21 cellular contexts compared by ENCODE assay signal in genomic region chr11:18455686-18456372, GRCh38. TPM values are rescaled to one million over a fixed set of nuclear protein-coding genes. Genes with fewer than 3 reads are reported as not detected.
A peak's percentile ranks its signal among the peaks of the same experiment; 100 is the strongest.
DNase-seq lines count a peak whose midpoint lies in the region; ATAC-seq and TF ChIP-seq lines count a peak whose summit lies in the region.
"Had no signal": no experiment of that assay in that cellular context is flagged by ENCODE, and none has a peak within 500 bp of the region (broad histone marks: within the 10 kb centered on the region; RNA-seq: fewer than 3 reads in every experiment).

TSS of gene LDHAL6A (plus strand) at chr11:18455856. CDS start at chr11:18456681, 825 bp downstream.

- H3K9me3 ChIP-seq in OCI-LY3 (ENCODE audit: insufficient read depth, low read length) (no peaks in the 10 kb centered on the region), stomach (no peaks in the 10 kb centered on the region)
- H3K9me3 ChIP-seq: Caco-2, mucosa of descending colon, right lobe of liver had no signal

- H4K5ac ChIP-seq in mesendoderm (ENCODE audit: low read length), result no peak within 1 kb of the TSS

- H3K27ac ChIP-seq in OCI-LY3 (ENCODE audit: low read length) (no peak within 1 kb of the TSS), mesendoderm (ENCODE audit: low read depth, low read length) (no peak within 1 kb of the TSS), stomach (no peak within 1 kb of the TSS)
- H3K27ac ChIP-seq: right lobe of liver had no signal

- peak; percentile 6 for DNase-seq in activated naive CD4-positive, alpha-beta T cell treated with anti-CD3 and anti-CD28 coated beads for 36 hours
- DNase-seq in activated naive CD4-positive, alpha-beta T cell treated with anti-CD3 and anti-CD28 coated beads, Interleukin-2, amount 50 U/mL, for 72 hours (ENCODE audit: low spot score in 2 of 2), result no peak
- no peak for DNase-seq in mesendoderm
- no peak for DNase-seq in stomach
- no peak for DNase-seq in dermis blood vessel endothelial cell
- DNase-seq: activated T-cell treated with anti-CD3 and anti-CD28 coated beads, Interleukin-2, amount 50 U/mL, for 4 hours; aorta; Caco-2; HFFc6; mucosa of descending colon; NCI-H187; NCI-H446 treated with DMSO at 0.1 percent for 48 hours; occipital lobe; right lobe of liver had no signal

- TF ChIP-seq CTCF in OCI-LY3 (IDR thresholded peaks at IDR 0.05; ENCODE audit: low read depth, low read length) (no peak), stomach (IDR thresholded peaks at IDR 0.05) (no peak)

- no peak within 1 kb of the TSS for H3K4ac ChIP-seq in mesendoderm (ENCODE audit: low read depth, low read length)

- no peak for ATAC-seq in activated naive CD4-positive, alpha-beta T cell treated with anti-CD3 and anti-CD28 coated beads, Interleukin-2, amount 50 U/mL, for 72 hours
- peak; percentile 27 for ATAC-seq in stimulated activated memory B cell treated with anti-CD40 and anti-IgM and Interleukin-4, amounts not matched to agents 10 μg/mL and 1 μg/mL and 100 μg/mL, for 72 hours
- ATAC-seq: left lobe of liver, mucosa of descending colon, right lobe of liver had no signal

- H3K36me3 ChIP-seq in OCI-LY3 (replicated peaks; ENCODE audit: low read depth, low read length), result no peaks in the 10 kb centered on the region
- H3K36me3 ChIP-seq in mesendoderm (ENCODE audit: control insufficient read depth, insufficient read depth, low read length), result no peaks in the 10 kb centered on the region
- no peaks in the 10 kb centered on the region for H3K36me3 ChIP-seq in stomach
- H3K36me3 ChIP-seq: right lobe of liver had no signal

- H3K27ac Mint-ChIP-seq in activated naive CD4-positive, alpha-beta T cell treated with anti-CD3 and anti-CD28 coated beads for 36 hours, result no peak within 1 kb of the TSS
- H3K27ac Mint-ChIP-seq in activated naive CD4-positive, alpha-beta T cell treated with anti-CD3 and anti-CD28 coated beads, Interleukin-2, amount 50 U/mL, for 72 hours, result no peak within 1 kb of the TSS
- H3K27ac Mint-ChIP-seq in dendritic cell treated with granulocyte-macrophage colony-stimulating factor and Interleukin-4, amounts not matched to agents 40 ng/mL and 50 ng/mL, for 4 days, result no peak within 1 kb of the TSS
- H3K27ac Mint-ChIP-seq in stimulated activated memory B cell treated with anti-CD40 and anti-IgM and Interleukin-4, amounts not matched to agents 10 μg/mL and 1 μg/mL and 100 μg/mL, for 72 hours, result no peak within 1 kb of the TSS
- H3K27ac Mint-ChIP-seq: HFFc6 had no signal

- no peak within 1 kb of the TSS for H2BK15ac ChIP-seq in mesendoderm (replicated peaks; ENCODE audit: low read depth)

- no peak within 1 kb of the TSS for H3K18ac ChIP-seq in mesendoderm (ENCODE audit: low read length)

- peaks cover 2% of the 10 kb centered on the region for H3K4me1 Mint-ChIP-seq in activated naive CD4-positive, alpha-beta T cell treated with anti-CD3 and anti-CD28 coated beads for 36 hours (ENCODE audit: low read depth)
- no peaks in the 10 kb centered on the region for H3K4me1 Mint-ChIP-seq in dendritic cell treated with granulocyte-macrophage colony-stimulating factor and Interleukin-4, amounts not matched to agents 40 ng/mL and 50 ng/mL, for 4 days (ENCODE audit: low read depth)
- H3K4me1 Mint-ChIP-seq in stimulated activated memory B cell treated with anti-CD40 and anti-IgM and Interleukin-4, amounts not matched to agents 10 μg/mL and 1 μg/mL and 100 μg/mL, for 72 hours, result no peaks in the 10 kb centered on the region

- H3K4me1 ChIP-seq in OCI-LY3 (ENCODE audit: low read length), result 0 out of 2 replicates have a peak, but pooled peaks cover 4% of the 10 kb centered on the region
- H3K4me1 ChIP-seq in mesendoderm (ENCODE audit: control insufficient read depth, low read depth, low read length), result no peaks in the 10 kb centered on the region
- peaks cover 0 to 8% (median 2%) of the 10 kb centered on the region in 4 donors for H3K4me1 ChIP-seq in stomach
- H3K4me1 ChIP-seq: right lobe of liver had no signal

- WGBS in mesendoderm (ENCODE audit: extremely low coverage, insufficient coverage, low lambda C conversion rate), result no CpG with 5 or more reads among the region's 47 CpGs
- 48 to 79% (median 68%) methylated on average over 28 to 47 of the region's 47 CpGs for WGBS in stomach, 5 donors

- H3K36me3 Mint-ChIP-seq in activated naive CD4-positive, alpha-beta T cell treated with anti-CD3 and anti-CD28 coated beads for 36 hours (ENCODE audit: low read depth), result no peaks in the 10 kb centered on the region
- peaks cover 0 to 5% of the 10 kb centered on the region in 2 donors for H3K36me3 Mint-ChIP-seq in activated naive CD4-positive, alpha-beta T cell treated with anti-CD3 and anti-CD28 coated beads, Interleukin-2, amount 50 U/mL, for 72 hours
- H3K36me3 Mint-ChIP-seq in dendritic cell treated with granulocyte-macrophage colony-stimulating factor and Interleukin-4, amounts not matched to agents 40 ng/mL and 50 ng/mL, for 4 days (ENCODE audit: low read depth), result no peaks in the 10 kb centered on the region
- H3K36me3 Mint-ChIP-seq in stimulated activated memory B cell treated with anti-CD40 and anti-IgM and Interleukin-4, amounts not matched to agents 10 μg/mL and 1 μg/mL and 100 μg/mL, for 72 hours, result no peaks in the 10 kb centered on the region

- H2BK120ac ChIP-seq in mesendoderm (ENCODE audit: low read depth, low read length), result no peak within 1 kb of the TSS

- H2AK5ac ChIP-seq in mesendoderm (ENCODE audit: low read length), result no peak within 1 kb of the TSS

- H3K79me1 ChIP-seq in mesendoderm (ENCODE audit: low read length), result no peaks in the 10 kb centered on the region

- H3K79me2 ChIP-seq in OCI-LY3 (ENCODE audit: low read length) (no peaks in the 10 kb centered on the region), mesendoderm (ENCODE audit: control insufficient read depth, insufficient read depth, low read length) (no peaks in the 10 kb centered on the region)

- no peak within 1 kb of the TSS for H3K56ac ChIP-seq in mesendoderm (ENCODE audit: low read length)

- no peak within 1 kb of the TSS for H2BK5ac ChIP-seq in mesendoderm (ENCODE audit: low read length)

- CTCF ChIA-PET in activated naive CD4-positive, alpha-beta T cell treated with anti-CD3 and anti-CD28 coated beads for 36 hours (lab: Charles Lee), result interaction anchor here (1.4 kb wide), 1 partner anchor 17 kb away, joined by 3 read pairs; no protein-coding TSS in a partner anchor

- intact Hi-C loops in activated naive CD4-positive, alpha-beta T cell treated with anti-CD3 and anti-CD28 coated beads for 36 hours (cut with micrococcal nuclease), result no loop called here
- intact Hi-C loops in dendritic cell treated with granulocyte-macrophage colony-stimulating factor and Interleukin-4, amounts not matched to agents 40 ng/mL and 50 ng/mL, for 4 days (cut with micrococcal nuclease), result no loop called here
- intact Hi-C loops in stomach (cut with DNase I; ENCODE audit: low total_unique reads), result no loop called here

- H3K23ac ChIP-seq in mesendoderm (ENCODE audit: low read length), result no peak within 1 kb of the TSS

- H4K20me1 ChIP-seq in OCI-LY3 (ENCODE audit: insufficient read depth, low read length), result no peaks in the 10 kb centered on the region

- no peak for TF ChIP-seq POLR2A in stomach (IDR thresholded peaks at IDR 0.05)

- TF ChIP-seq EP300 in stomach (IDR thresholded peaks at IDR 0.05), result no peak

- H3K4me3 Mint-ChIP-seq in activated naive CD4-positive, alpha-beta T cell treated with anti-CD3 and anti-CD28 coated beads for 36 hours, result peak within 1 kb of the TSS; percentile 34
- H3K4me3 Mint-ChIP-seq in dendritic cell treated with granulocyte-macrophage colony-stimulating factor and Interleukin-4, amounts not matched to agents 40 ng/mL and 50 ng/mL, for 4 days, result peak within 1 kb of the TSS; percentile 15
- no peak within 1 kb of the TSS for H3K4me3 Mint-ChIP-seq in stimulated activated memory B cell treated with anti-CD40 and anti-IgM and Interleukin-4, amounts not matched to agents 10 μg/mL and 1 μg/mL and 100 μg/mL, for 72 hours
- H3K4me3 Mint-ChIP-seq: activated T-cell treated with anti-CD3 and anti-CD28 coated beads, Interleukin-2, amount 50 U/mL, for 4 hours; HFFc6 had no signal

- H3K4me3 ChIP-seq in OCI-LY3 (ENCODE audit: low read length), result no peak within 1 kb of the TSS
- no peak within 1 kb of the TSS for H3K4me3 ChIP-seq in mesendoderm (ENCODE audit: low read length)
- H3K4me3 ChIP-seq in stomach, result no peak within 1 kb of the TSS
- H3K4me3 ChIP-seq: mucosa of descending colon, right lobe of liver had no signal

- H3K27me3 ChIP-seq in OCI-LY3 (ENCODE audit: low read depth, low read length) (no peaks in the 10 kb centered on the region), mesendoderm (ENCODE audit: insufficient read depth, low read length, poor library complexity) (no peaks in the 10 kb centered on the region), stomach (peaks cover 0 to 10% (median 3%) of the 10 kb centered on the region in 3 donors)
- H3K27me3 ChIP-seq: right lobe of liver had no signal

- no peak within 1 kb of the TSS for H3K9ac ChIP-seq in OCI-LY3 (ENCODE audit: low read length)
- H3K9ac ChIP-seq in mesendoderm (ENCODE audit: low read length), result no peak within 1 kb of the TSS

- no peak within 1 kb of the TSS for H4K8ac ChIP-seq in mesendoderm (ENCODE audit: low read depth, low read length)

- 0 out of 2 replicates have a peak within 1 kb of the TSS, but pooled peaks have one; percentile 4 for H2AFZ ChIP-seq in OCI-LY3 (ENCODE audit: low read depth, low read length)

- H3K4me2 ChIP-seq in OCI-LY3 (ENCODE audit: low read length) (no peak within 1 kb of the TSS), mesendoderm (ENCODE audit: low read length) (no peak within 1 kb of the TSS)

- H3K9me3 Mint-ChIP-seq in activated naive CD4-positive, alpha-beta T cell treated with anti-CD3 and anti-CD28 coated beads for 36 hours, result no peaks in the 10 kb centered on the region
- H3K9me3 Mint-ChIP-seq in activated naive CD4-positive, alpha-beta T cell treated with anti-CD3 and anti-CD28 coated beads, Interleukin-2, amount 50 U/mL, for 72 hours, result no peaks in the 10 kb centered on the region
- H3K9me3 Mint-ChIP-seq in dendritic cell treated with granulocyte-macrophage colony-stimulating factor and Interleukin-4, amounts not matched to agents 40 ng/mL and 50 ng/mL, for 4 days, result no peaks in the 10 kb centered on the region
- H3K9me3 Mint-ChIP-seq in stimulated activated memory B cell treated with anti-CD40 and anti-IgM and Interleukin-4, amounts not matched to agents 10 μg/mL and 1 μg/mL and 100 μg/mL, for 72 hours, result no peaks in the 10 kb centered on the region
- H3K9me3 Mint-ChIP-seq: activated T-cell treated with anti-CD3 and anti-CD28 coated beads, Interleukin-2, amount 50 U/mL, for 4 hours; HFFc6 had no signal

- peaks cover 7% of the 10 kb centered on the region for H3K27me3 Mint-ChIP-seq in activated naive CD4-positive, alpha-beta T cell treated with anti-CD3 and anti-CD28 coated beads for 36 hours (ENCODE audit: low read depth)
- peaks cover 15% of the 10 kb centered on the region for H3K27me3 Mint-ChIP-seq in dendritic cell treated with granulocyte-macrophage colony-stimulating factor and Interleukin-4, amounts not matched to agents 40 ng/mL and 50 ng/mL, for 4 days
- no peaks in the 10 kb centered on the region for H3K27me3 Mint-ChIP-seq in stimulated activated memory B cell treated with anti-CD40 and anti-IgM and Interleukin-4, amounts not matched to agents 10 μg/mL and 1 μg/mL and 100 μg/mL, for 72 hours

RNA-seq across cellular contexts. Expression of gene LDHAL6A, which starts in this region (rescaled TPM):
- under 1 TPM; 0.12 to 0.19 TPM for total RNA-seq in activated naive CD4-positive, alpha-beta T cell treated with anti-CD3 and anti-CD28 coated beads for 36 hours
- not detected for total RNA-seq in activated naive CD4-positive, alpha-beta T cell treated with anti-CD3 and anti-CD28 coated beads, Interleukin-2, amount 50 U/mL, for 72 hours
- polyA plus RNA-seq in mesendoderm (2013, experiment 1 of 2), result 0.04 TPM
- not detected for polyA plus RNA-seq in mesendoderm (2013, experiment 2 of 2)
- total RNA-seq in stomach (not detected), dermis blood vessel endothelial cell (not detected in 2 replicates)
- polyA plus RNA-seq in stomach, result not detected
- total RNA-seq: activated T-cell treated with anti-CD3 and anti-CD28 coated beads, Interleukin-2, amount 50 U/mL, for 4 hours; aorta; chondrocyte; fibroblast of villous mesenchyme; HFFc6; left lobe of liver; mucosa of descending colon; right lobe of liver; subcutaneous adipose tissue had no signal
- polyA plus RNA-seq: aorta had no signal

Comparison
In these comparisons a context has a peak if more than half of its experiments do, and no peak if none do; other contexts are left out.
1. Peak in DNase-seq in activated naive CD4-positive, alpha-beta T cell treated with anti-CD3 and anti-CD28 coated beads for 36 hours; RNA of the gene not detected or under 1 TPM.